ENCODE assay signal across 1 cellular context in genomic region chr20:51469578-51470520, GRCh38.
TF ChIP-seq lines count a peak whose summit lies in the region.

No MANE protein-coding gene starts in this region.

TF ChIP-seq in SK-N-SH treated with all-trans-retinoic acid at 6 μM for 48 hours, 23 proteins besides CTCF, POLR2A, EP300 and RAD21 (continued from another document):
- TF ChIP-seq, protein P1, sequence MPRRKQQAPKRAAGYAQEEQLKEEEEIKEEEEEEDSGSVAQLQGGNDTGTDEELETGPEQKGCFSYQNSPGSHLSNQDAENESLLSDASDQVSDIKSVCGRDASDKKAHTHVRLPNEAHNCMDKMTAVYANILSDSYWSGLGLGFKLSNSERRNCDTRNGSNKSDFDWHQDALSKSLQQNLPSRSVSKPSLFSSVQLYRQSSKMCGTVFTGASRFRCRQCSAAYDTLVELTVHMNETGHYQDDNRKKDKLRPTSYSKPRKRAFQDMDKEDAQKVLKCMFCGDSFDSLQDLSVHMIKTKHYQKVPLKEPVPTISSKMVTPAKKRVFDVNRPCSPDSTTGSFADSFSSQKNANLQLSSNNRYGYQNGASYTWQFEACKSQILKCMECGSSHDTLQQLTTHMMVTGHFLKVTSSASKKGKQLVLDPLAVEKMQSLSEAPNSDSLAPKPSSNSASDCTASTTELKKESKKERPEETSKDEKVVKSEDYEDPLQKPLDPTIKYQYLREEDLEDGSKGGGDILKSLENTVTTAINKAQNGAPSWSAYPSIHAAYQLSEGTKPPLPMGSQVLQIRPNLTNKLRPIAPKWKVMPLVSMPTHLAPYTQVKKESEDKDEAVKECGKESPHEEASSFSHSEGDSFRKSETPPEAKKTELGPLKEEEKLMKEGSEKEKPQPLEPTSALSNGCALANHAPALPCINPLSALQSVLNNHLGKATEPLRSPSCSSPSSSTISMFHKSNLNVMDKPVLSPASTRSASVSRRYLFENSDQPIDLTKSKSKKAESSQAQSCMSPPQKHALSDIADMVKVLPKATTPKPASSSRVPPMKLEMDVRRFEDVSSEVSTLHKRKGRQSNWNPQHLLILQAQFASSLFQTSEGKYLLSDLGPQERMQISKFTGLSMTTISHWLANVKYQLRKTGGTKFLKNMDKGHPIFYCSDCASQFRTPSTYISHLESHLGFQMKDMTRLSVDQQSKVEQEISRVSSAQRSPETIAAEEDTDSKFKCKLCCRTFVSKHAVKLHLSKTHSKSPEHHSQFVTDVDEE (CRISPR knock-in tag; IDR thresholded peaks at IDR 0.05) = no peak
- TF ChIP-seq ZFP30 (CRISPR knock-in tag; IDR thresholded peaks at IDR 0.05) = no peak
- TF ChIP-seq ZNF8 (CRISPR knock-in tag; IDR thresholded peaks at IDR 0.05) = no peak
- TF ChIP-seq ISL1 (CRISPR knock-in tag; IDR thresholded peaks at IDR 0.05) = no peak
- no peak for TF ChIP-seq CSRNP3 (CRISPR knock-in tag; IDR thresholded peaks at IDR 0.05)
- no peak for TF ChIP-seq ESRRG (CRISPR knock-in tag; IDR thresholded peaks at IDR 0.05)
- TF ChIP-seq, protein P2, sequence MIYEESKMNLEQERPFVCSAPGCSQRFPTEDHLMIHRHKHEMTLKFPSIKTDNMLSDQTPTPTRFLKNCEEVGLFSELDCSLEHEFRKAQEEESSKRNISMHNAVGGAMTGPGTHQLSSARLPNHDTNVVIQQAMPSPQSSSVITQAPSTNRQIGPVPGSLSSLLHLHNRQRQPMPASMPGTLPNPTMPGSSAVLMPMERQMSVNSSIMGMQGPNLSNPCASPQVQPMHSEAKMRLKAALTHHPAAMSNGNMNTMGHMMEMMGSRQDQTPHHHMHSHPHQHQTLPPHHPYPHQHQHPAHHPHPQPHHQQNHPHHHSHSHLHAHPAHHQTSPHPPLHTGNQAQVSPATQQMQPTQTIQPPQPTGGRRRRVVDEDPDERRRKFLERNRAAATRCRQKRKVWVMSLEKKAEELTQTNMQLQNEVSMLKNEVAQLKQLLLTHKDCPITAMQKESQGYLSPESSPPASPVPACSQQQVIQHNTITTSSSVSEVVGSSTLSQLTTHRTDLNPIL (CRISPR knock-in tag; IDR thresholded peaks at IDR 0.05; ENCODE audit: low read depth) = no peak
- TF ChIP-seq PPARA (CRISPR knock-in tag; IDR thresholded peaks at IDR 0.05; ENCODE audit: borderline replicate concordance) = no peak
- TF ChIP-seq SNAI2 (CRISPR knock-in tag; IDR thresholded peaks at IDR 0.05) = no peak
- TF ChIP-seq TCF4 (CRISPR knock-in tag; IDR thresholded peaks at IDR 0.05; ENCODE audit: borderline replicate concordance) = no peak
- no peak for TF ChIP-seq ZNF565 (CRISPR knock-in tag; conservative IDR thresholded peaks at IDR 0.05; ENCODE audit: low read depth)
- TF ChIP-seq ZFP3 (CRISPR knock-in tag; IDR thresholded peaks at IDR 0.05) = no peak
- TF ChIP-seq RARB (CRISPR knock-in tag; IDR thresholded peaks at IDR 0.05) = no peak
